In the genomic region with DNA sequence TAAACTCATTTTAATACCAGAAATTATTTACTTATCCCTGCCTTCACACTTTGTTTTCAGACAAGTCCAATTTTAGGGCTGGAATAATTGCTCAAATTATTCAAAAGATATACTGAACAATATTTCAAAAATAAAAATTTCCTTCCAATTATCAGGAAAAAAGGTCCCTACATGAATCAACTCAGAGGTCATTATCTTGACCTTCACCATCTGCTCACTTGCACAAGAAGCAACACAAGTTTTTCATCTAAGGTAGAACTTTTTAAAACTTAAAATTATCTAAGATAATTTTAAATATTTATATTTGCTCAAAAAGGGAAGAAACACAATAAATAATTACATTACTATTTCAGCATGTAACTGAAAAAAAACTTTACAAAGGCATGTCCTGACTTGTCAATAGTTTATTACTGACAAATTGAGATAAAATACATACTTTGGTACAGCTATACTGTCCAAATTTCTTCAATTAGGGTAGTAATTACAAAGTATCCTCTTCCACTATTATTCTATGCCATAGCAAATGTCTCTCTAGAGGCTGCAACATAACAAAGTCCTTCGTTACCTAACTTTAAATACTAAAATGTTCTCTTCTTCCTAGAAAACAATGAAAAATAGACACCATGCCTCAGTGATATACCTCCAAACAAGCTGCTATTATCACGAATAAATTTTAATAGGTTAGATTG, we compare ENCODE assay signal across 9 cellular contexts. TPM values are rescaled to one million over a fixed set of nuclear protein-coding genes. Genes with fewer than 3 reads are reported as not detected.
DNase-seq lines count a peak whose midpoint lies in the region; ATAC-seq and TF ChIP-seq lines count a peak whose summit lies in the region.
"Had no signal": no experiment of that assay in that cellular context is flagged by ENCODE, and none has a peak within 500 bp of the region (broad histone marks: within the 10 kb centered on the region; RNA-seq: fewer than 3 reads in every experiment).

No MANE protein-coding gene starts in this region.

- H3K27ac ChIP-seq in DND-41 (ENCODE audit: low read length) (peak overlapping the region; percentile 19; the same call in 1 of the 2 replicates), testis (peak overlapping the region in 1 of 2 donors; percentile 99)
- H3K27ac ChIP-seq: neutrophil had no signal

- 12 to 33% methylated on average over 2 of the region's 2 CpGs for WGBS in testis, 2 donors

- peaks cover 29% of the 10 kb centered on the region for H3K4me1 ChIP-seq in DND-41 (ENCODE audit: insufficient read depth, low read length)
- peaks cover 21% of the 10 kb centered on the region for H3K4me1 ChIP-seq in testis

- peaks cover 17 to 32% (median 28%) of the 10 kb centered on the region in 3 donors for H3K4me1 Mint-ChIP-seq in IgD-negative memory B cell
- H3K4me1 Mint-ChIP-seq in brain: peaks cover 47% of the 10 kb centered on the region
- H3K4me1 Mint-ChIP-seq in nephron progenitor cell: peaks cover 38% of the 10 kb centered on the region

- H3K27ac Mint-ChIP-seq in IgD-negative memory B cell (no peak overlapping the region), brain (peak overlapping the region; percentile 88 to 90 (median 90)), nephron progenitor cell (no peak overlapping the region)

- H3K36me3 Mint-ChIP-seq in IgD-negative memory B cell: peaks cover 2% of the 10 kb centered on the region
- H3K36me3 Mint-ChIP-seq in brain: peaks cover 22% of the 10 kb centered on the region
- peaks cover 6% of the 10 kb centered on the region for H3K36me3 Mint-ChIP-seq in nephron progenitor cell (ENCODE audit: low read depth)

- DNase-seq in DND-41: no peak
- DNase-seq in nephron progenitor cell: no peak
- no peak for DNase-seq in ACHN
- no peak for DNase-seq in testis
- no peak for DNase-seq in omental fat pad (ENCODE audit: low spot score)
- DNase-seq: foreskin melanocyte had no signal

- H3K4me3 Mint-ChIP-seq in IgD-negative memory B cell (peak overlapping the region in 3 of 4 donors; percentile 86 to 92 (median 91)), brain (peak overlapping the region; percentile 91 to 97 (median 96)), nephron progenitor cell (peak overlapping the region; percentile 87)

- TF ChIP-seq POLR2A in testis (IDR thresholded peaks at IDR 0.05): no peak

- TF ChIP-seq CTCF in DND-41 (IDR thresholded peaks at IDR 0.05; ENCODE audit: borderline replicate concordance, extremely low read depth, low read length, poor library complexity, severe bottlenecking) (no peak), brain (conservative IDR thresholded peaks at IDR 0.05) (no peak), nephron progenitor cell (IDR thresholded peaks at IDR 0.05) (no peak), testis (IDR thresholded peaks at IDR 0.05) (no peak), omental fat pad (IDR thresholded peaks at IDR 0.05) (no peak)

- in situ Hi-C loops in ACHN (cut with HindIII; ENCODE audit: low pct_ligation_motif_present, low pct_unique_long_range_greater_than_20kb, low sequenced_read_pairs): no loop called here

- ATAC-seq in DND-41 (ENCODE audit: insufficient read depth, low read depth) (no peak), omental fat pad (ENCODE audit: low FRiP score) (no peak)

- H4K20me1 ChIP-seq in DND-41 (ENCODE audit: insufficient read depth, low read length): peaks cover 27% of the 10 kb centered on the region; the same call in 1 of the 2 replicates

- no peaks in the 10 kb centered on the region for H3K9me3 Mint-ChIP-seq in IgD-negative memory B cell
- H3K9me3 Mint-ChIP-seq in brain: peaks cover 0 to 6% (median 0%) of the 10 kb centered on the region in 5 experiments
- peaks cover 4% of the 10 kb centered on the region for H3K9me3 Mint-ChIP-seq in nephron progenitor cell

- H3K36me3 ChIP-seq in DND-41 (ENCODE audit: insufficient read depth, low read length): peaks cover 11% of the 10 kb centered on the region
- H3K36me3 ChIP-seq in testis (ENCODE audit: low read depth, missing control alignments): no peaks in the 10 kb centered on the region
- H3K36me3 ChIP-seq: neutrophil had no signal

- H3K4me2 ChIP-seq in DND-41 (ENCODE audit: insufficient read depth, low read length): peak overlapping the region; percentile 68

- H3K9me3 ChIP-seq in DND-41 (ENCODE audit: insufficient read depth, low read length, severe bottlenecking) (no peaks in the 10 kb centered on the region), testis (no peaks in the 10 kb centered on the region)
- H3K9me3 ChIP-seq: neutrophil had no signal

- intact Hi-C loops in testis (cut with DNase I; ENCODE audit: low total_unique reads): no loop called here

- H3K4me3 ChIP-seq in DND-41 (ENCODE audit: low read depth in 1 of 2, low read length in 2 of 2) (peak overlapping the region; percentile 60 to 70; a peak in 2 of 4 replicates), testis (no peak overlapping the region)

- peaks cover 85% of the 10 kb centered on the region for H3K79me2 ChIP-seq in DND-41 (ENCODE audit: insufficient read depth, low read length)

- H3K27me3 Mint-ChIP-seq in IgD-negative memory B cell (no peaks in the 10 kb centered on the region), brain (peaks cover 11% of the 10 kb centered on the region), nephron progenitor cell (ENCODE audit: low read depth, poor library complexity) (peaks cover 4% of the 10 kb centered on the region)

- no peak overlapping the region for H2AFZ ChIP-seq in DND-41 (ENCODE audit: low read depth, low read length)

- H3K27me3 ChIP-seq in DND-41 (ENCODE audit: insufficient read depth, low read length, poor library complexity) (no peaks in the 10 kb centered on the region), testis (no peaks in the 10 kb centered on the region)

- H3K9ac ChIP-seq in DND-41 (ENCODE audit: low read depth, low read length): peak overlapping the region; percentile 91; the same call in 1 of the 2 replicates

RNA-seq across cellular contexts. Expression of gene CEP85L, which starts 2.4 kb away (rescaled TPM):
- polyA plus RNA-seq in IgD-negative memory B cell (15.2 TPM), brain (ENCODE audit: insufficient read depth, low read depth, low replicate concordance) (2.2 TPM), testis (ENCODE audit: insufficient read depth, low read depth, low replicate concordance) (78.8 TPM)
- total RNA-seq in testis (10 to 100 TPM; 63.7 to 80.7 TPM), omental fat pad (10 to 100 TPM in 3 of 4 donors, 1 to 10 TPM in 1; 9.7 to 22.6 (median 14.4) TPM)

Comparison
In these comparisons a context has a peak if more than half of its experiments do, and no peak if none do; other contexts are left out.
1. H3K4me3 ChIP-seq: peak in DND-41 (2 of 2); none in testis (0 of 2).
2. H3K27ac Mint-ChIP-seq: peak in brain (5 of 5); none in IgD-negative memory B cell (0 of 3) and nephron progenitor cell (single experiment).
3. Peak in every context shown above with its lines, with median percentiles within 50 percentile points of each other: H3K4me3 Mint-ChIP-seq.